Comparison of ENCODE assay signal across 12 cellular contexts in the genomic region with DNA sequence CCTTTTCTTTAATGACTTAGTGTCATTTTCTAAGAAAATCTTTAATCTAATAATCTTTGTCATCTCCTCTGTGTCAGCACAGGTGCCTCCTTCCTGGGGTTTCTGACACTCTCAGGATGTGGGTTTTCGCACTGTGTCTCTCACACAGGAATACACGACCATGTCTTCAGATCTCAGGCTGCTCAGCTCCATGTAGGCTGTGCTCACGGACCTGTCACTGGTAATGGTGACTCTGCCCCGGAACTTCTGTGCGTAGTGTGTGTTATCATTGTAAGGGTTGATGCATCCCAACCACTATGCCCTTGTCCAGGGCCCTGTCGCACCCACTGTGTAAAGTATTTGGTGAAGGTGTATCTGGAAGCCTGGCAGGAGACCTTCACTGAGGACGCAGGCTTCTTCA.
DNase-seq lines count a peak whose midpoint lies in the region; ATAC-seq lines count a peak whose summit lies in the region.
"Had no signal": no experiment of that assay in that cellular context is flagged by ENCODE, and none has a peak within 500 bp of the region (broad histone marks: within the 10 kb centered on the region; RNA-seq: fewer than 3 reads in every experiment).

No MANE protein-coding gene starts in this region.

- peak overlapping the region; percentile 38 to 99 (median 97) for H3K27ac Mint-ChIP-seq in CD4-positive, alpha-beta memory T cell
- peak overlapping the region; percentile 22 for H3K27ac Mint-ChIP-seq in activated CD4-positive, alpha-beta T cell treated with anti-CD3 and anti-CD28 coated beads, Interleukin-2, amount 10 ng/mL, durations not matched to agents 24 days and 14 days
- H3K27ac Mint-ChIP-seq: nephron progenitor cell had no signal

- H3K4me3 Mint-ChIP-seq in CD4-positive, alpha-beta memory T cell = peak overlapping the region; percentile 1 to 82 (median 78)
- H3K4me3 Mint-ChIP-seq in activated CD4-positive, alpha-beta T cell treated with anti-CD3 and anti-CD28 coated beads, Interleukin-2, amount 10 ng/mL, durations not matched to agents 24 days and 14 days = peak overlapping the region; percentile 44
- H3K4me3 Mint-ChIP-seq: nephron progenitor cell had no signal

- CTCF ChIA-PET in CD4-positive, alpha-beta memory T cell (lab: Charles Lee; ENCODE audit: partially characterized antibody) = interaction anchor here (0.9 to 1.0 kb wide), 2 partner anchors 11 to 13 kb away, joined by 3 to 8 read pairs; no protein-coding TSS in a partner anchor

- no peaks in the 10 kb centered on the region for H3K36me3 Mint-ChIP-seq in CD4-positive, alpha-beta memory T cell
- H3K36me3 Mint-ChIP-seq in activated CD4-positive, alpha-beta T cell treated with anti-CD3 and anti-CD28 coated beads, Interleukin-2, amount 10 ng/mL, durations not matched to agents 24 days and 14 days (ENCODE audit: low read depth) = no peaks in the 10 kb centered on the region

- ATAC-seq in GM18873 (IDR thresholded peaks at IDR 0.05; ENCODE audit: low FRiP score, unreplicated experiment) = no peak

- DNase-seq in CD4-positive, alpha-beta memory T cell = peak; percentile 78 to 91 (median 84)
- peak; percentile 87 for DNase-seq in activated CD4-positive, alpha-beta T cell treated with anti-CD3 and anti-CD28 coated beads, Interleukin-2, amount 10 ng/mL, durations not matched to agents 24 days and 14 days
- peak; percentile 54 for DNase-seq in activated naive CD4-positive, alpha-beta T cell treated with Interleukin-2 at 50 U/mL for 16 hours
- peak; percentile 42 to 44 for DNase-seq in stimulated activated CD4-positive, alpha-beta T cell treated with anti-CD3 and anti-CD28 coated beads, Interleukin-2, amount 100 ng/mL, for 24 hours
- DNase-seq in kidney tubule cell (ENCODE audit: low spot score) = no peak
- no peak for DNase-seq in HuH-7 (ENCODE audit: low spot score)
- no peak for DNase-seq in NCI-H2171 (lab: John Stamatoyannopoulos, UW)
- DNase-seq: kidney, nephron progenitor cell, testis had no signal

- H3K4me1 ChIP-seq in CD4-positive, alpha-beta memory T cell (ENCODE audit: insufficient read depth, low read length) = peaks cover 71% of the 10 kb centered on the region
- H3K4me1 ChIP-seq: testis had no signal

- H3K27me3 Mint-ChIP-seq in CD4-positive, alpha-beta memory T cell = no peaks in the 10 kb centered on the region
- peaks cover 28% of the 10 kb centered on the region for H3K27me3 Mint-ChIP-seq in activated CD4-positive, alpha-beta T cell treated with anti-CD3 and anti-CD28 coated beads, Interleukin-2, amount 10 ng/mL, durations not matched to agents 24 days and 14 days

- POLR2A ChIA-PET in CD4-positive, alpha-beta memory T cell (lab: Charles Lee; ENCODE audit: partially characterized antibody) = interaction anchor here (0.7 kb wide), 1 partner anchor 11 kb away, joined by 8 read pairs; no protein-coding TSS in a partner anchor

- no peaks in the 10 kb centered on the region for H3K27me3 ChIP-seq in CD4-positive, alpha-beta memory T cell (ENCODE audit: insufficient read depth, low read length)
- H3K27me3 ChIP-seq: testis had no signal

- H3K9me3 ChIP-seq in CD4-positive, alpha-beta memory T cell (ENCODE audit: control insufficient read depth in 1 of 2, low read length in 2 of 2) = no peaks in the 10 kb centered on the region
- H3K9me3 ChIP-seq: testis had no signal

- H3K9me3 Mint-ChIP-seq in CD4-positive, alpha-beta memory T cell = no peaks in the 10 kb centered on the region
- H3K9me3 Mint-ChIP-seq in activated CD4-positive, alpha-beta T cell treated with anti-CD3 and anti-CD28 coated beads, Interleukin-2, amount 10 ng/mL, durations not matched to agents 24 days and 14 days = no peaks in the 10 kb centered on the region

- intact Hi-C loops in CD4-positive, alpha-beta memory T cell (cut with micrococcal nuclease) = loop anchor here (1.0 kb wide), 1 partner anchor 10 kb away; no protein-coding TSS in a partner anchor
- intact Hi-C loops in activated CD4-positive, alpha-beta T cell treated with anti-CD3 and anti-CD28 coated beads, Interleukin-2, amount 10 ng/mL, durations not matched to agents 24 days and 14 days (cut with micrococcal nuclease) = loop anchor here (1.0 kb wide), 1 partner anchor 10 kb away; no protein-coding TSS in a partner anchor

- H3K36me3 ChIP-seq in CD4-positive, alpha-beta memory T cell (ENCODE audit: insufficient read depth, low read length) = no peaks in the 10 kb centered on the region

- H3K4me3 ChIP-seq in CD4-positive, alpha-beta memory T cell (ENCODE audit: low read length in 2 of 2) = peak overlapping the region in 1 of 2 donors; percentile 18
- H3K4me3 ChIP-seq: smooth muscle cell, testis had no signal

- H3K4me1 Mint-ChIP-seq in CD4-positive, alpha-beta memory T cell = peaks cover 54 to 84% (median 71%) of the 10 kb centered on the region in 4 donors
- peaks cover 43% of the 10 kb centered on the region for H3K4me1 Mint-ChIP-seq in activated CD4-positive, alpha-beta T cell treated with anti-CD3 and anti-CD28 coated beads, Interleukin-2, amount 10 ng/mL, durations not matched to agents 24 days and 14 days
- H3K4me1 Mint-ChIP-seq: nephron progenitor cell had no signal

- peak overlapping the region; percentile 63 for H3K27ac ChIP-seq in CD4-positive, alpha-beta memory T cell (ENCODE audit: low read depth, low read length)
- H3K27ac ChIP-seq: testis had no signal

Comparison
In these comparisons a context has a peak if more than half of its experiments do, and no peak if none do; other contexts are left out.
1. DNase-seq: peak in CD4-positive, alpha-beta memory T cell (5 of 5), activated CD4-positive, alpha-beta T cell treated with anti-CD3 and anti-CD28 coated beads, Interleukin-2, amount 10 ng/mL, durations not matched to agents 24 days and 14 days (single experiment), activated naive CD4-positive, alpha-beta T cell treated with Interleukin-2 at 50 U/mL for 16 hours (single experiment) and stimulated activated CD4-positive, alpha-beta T cell treated with anti-CD3 and anti-CD28 coated beads, Interleukin-2, amount 100 ng/mL, for 24 hours (2 of 2); none in kidney tubule cell (single experiment), HuH-7 (single experiment) and NCI-H2171 (single experiment).